15 cellular contexts compared by ENCODE assay signal in genomic region chr11:12695221-12695794, GRCh38. TPM values are rescaled to one million over a fixed set of nuclear protein-coding genes. Genes with fewer than 3 reads are reported as not detected.
DNase-seq lines count a peak whose midpoint lies in the region; ATAC-seq and TF ChIP-seq lines count a peak whose summit lies in the region.
"Had no signal": no experiment of that assay in that cellular context is flagged by ENCODE, and none has a peak within 500 bp of the region (broad histone marks: within the 10 kb centered on the region; RNA-seq: fewer than 3 reads in every experiment).

No MANE protein-coding gene starts in this region.

- H3K4me1 Mint-ChIP-seq in chondrocyte (ENCODE audit: low read depth) = peaks cover 90% of the 10 kb centered on the region
- H3K4me1 Mint-ChIP-seq: activated B cell treated with CpG ODN at 0.5 μM for 24 hours had no signal

- H4K20me1 ChIP-seq in PC-3 (ENCODE audit: low read length) = 0 out of 2 replicates have a peak, but pooled peaks cover 5% of the 10 kb centered on the region

- peak overlapping the region; percentile 99 for H3K27ac ChIP-seq in PC-3 (ENCODE audit: low read length)
- H3K27ac ChIP-seq in muscle layer of colon (ENCODE audit: low read depth, low read length) = peak overlapping the region; percentile 77
- peak overlapping the region; percentile 86 to 91 for H3K27ac ChIP-seq in tibial artery

- H3K27me3 ChIP-seq in PC-3 (ENCODE audit: low read length) (no peaks in the 10 kb centered on the region), muscle layer of colon (ENCODE audit: control insufficient read depth in 1 of 2, insufficient read depth in 2 of 2, low read length in 2 of 2) (no peaks in the 10 kb centered on the region), tibial artery (no peaks in the 10 kb centered on the region)

- no peak for TF ChIP-seq CTCF in PC-3 (conservative IDR thresholded peaks at IDR 0.05; ENCODE audit: low read depth, low read length)
- TF ChIP-seq CTCF in chondrocyte (IDR thresholded peaks at IDR 0.05) = no peak
- TF ChIP-seq CTCF in tibial artery (IDR thresholded peaks at IDR 0.05) = no peak

- H3K79me2 ChIP-seq in PC-3 (ENCODE audit: low read length) = peaks cover 90% of the 10 kb centered on the region

- H2AFZ ChIP-seq in PC-3 (ENCODE audit: low read length) = no peak overlapping the region

- peaks cover 73% of the 10 kb centered on the region for H3K4me1 ChIP-seq in PC-3 (ENCODE audit: insufficient read depth, low read length)
- H3K4me1 ChIP-seq in muscle layer of colon (ENCODE audit: insufficient read depth, low read length) = peaks cover 52% of the 10 kb centered on the region
- peaks cover 11 to 46% (median 41%) of the 10 kb centered on the region in 4 donors for H3K4me1 ChIP-seq in tibial artery

- H3K9me2 ChIP-seq in PC-3 (replicated peaks; ENCODE audit: low read length) = no peaks in the 10 kb centered on the region

- peak overlapping the region; percentile 95 for H3K9ac ChIP-seq in PC-3 (ENCODE audit: low read length)
- H3K9ac ChIP-seq in muscle layer of colon (ENCODE audit: low read length) = no peak overlapping the region

- H3F3A ChIP-seq in PC-3 (ENCODE audit: low read length, unreplicated experiment) = peaks cover 20% of the 10 kb centered on the region

- H3K9me3 ChIP-seq in PC-3 (ENCODE audit: low read length) (no peaks in the 10 kb centered on the region), muscle layer of colon (ENCODE audit: low read length) (no peaks in the 10 kb centered on the region), tibial artery (no peaks in the 10 kb centered on the region)

- peak overlapping the region; percentile 99 for H3K27ac Mint-ChIP-seq in chondrocyte (ENCODE audit: unreplicated experiment)
- H3K27ac Mint-ChIP-seq: activated B cell treated with CpG ODN at 0.5 μM for 24 hours; CD14-positive monocyte; IgD-negative memory B cell; natural killer cell treated with Interleukin-12 subunit alpha and Interleukin-12 subunit beta and Interleukin-15 and Interleukin-18, amount 100 ng/mL, for 72 hours; stimulated activated effector memory CD8-positive, alpha-beta T cell treated with anti-CD3 and anti-CD28 coated beads, Interleukin-12 subunit alpha, Interleukin-12 subunit beta, amount 100 ng/mL, for 72 hours had no signal

- CTCF ChIA-PET in PC-3 (lab: Charles Lee) = no interaction called here

- no TSS peak for BruUV-seq in PC-3 (replicated peaks; lab: Mats Ljungman, UMichigan)

- H3K36me3 Mint-ChIP-seq in chondrocyte (ENCODE audit: low read depth) = no peaks in the 10 kb centered on the region
- H3K36me3 Mint-ChIP-seq: CD14-positive monocyte; IgD-negative memory B cell; natural killer cell treated with Interleukin-12 subunit alpha and Interleukin-12 subunit beta and Interleukin-15 and Interleukin-18, amount 100 ng/mL, for 72 hours; stimulated activated effector memory CD8-positive, alpha-beta T cell treated with anti-CD3 and anti-CD28 coated beads, Interleukin-12 subunit alpha, Interleukin-12 subunit beta, amount 100 ng/mL, for 72 hours had no signal

- peak overlapping the region; percentile 58 for H3K4me3 ChIP-seq in PC-3 (ENCODE audit: low read length)
- no peak overlapping the region for H3K4me3 ChIP-seq in muscle layer of colon (ENCODE audit: low read depth in 1 of 2, low read length in 2 of 2)
- no peak overlapping the region for H3K4me3 ChIP-seq in tibial artery

- ATAC-seq in PC-3 (no peak), esophagus mucosa (no peak)
- ATAC-seq: natural killer cell treated with Interleukin-12 subunit alpha and Interleukin-12 subunit beta and Interleukin-15 and Interleukin-18, amount 100 ng/mL, for 72 hours; stimulated activated effector memory CD8-positive, alpha-beta T cell treated with anti-CD3 and anti-CD28 coated beads, Interleukin-12 subunit alpha, Interleukin-12 subunit beta, amount 100 ng/mL, for 72 hours had no signal

- peak overlapping the region; percentile 85 for H3K4me2 ChIP-seq in PC-3 (ENCODE audit: low read length)

- intact Hi-C loops in PC-3 (cut with micrococcal nuclease) (no loop called here), tibial artery (cut with DNase I; ENCODE audit: low total_unique reads) (loop anchor here (10.0 kb wide), 1 partner anchor 621 kb away; no protein-coding TSS in a partner anchor)

- H3K9me3 Mint-ChIP-seq in chondrocyte (ENCODE audit: low read depth) = no peaks in the 10 kb centered on the region
- H3K9me3 Mint-ChIP-seq: activated B cell treated with CpG ODN at 0.5 μM for 24 hours; natural killer cell treated with Interleukin-12 subunit alpha and Interleukin-12 subunit beta and Interleukin-15 and Interleukin-18, amount 100 ng/mL, for 72 hours; stimulated activated effector memory CD8-positive, alpha-beta T cell treated with anti-CD3 and anti-CD28 coated beads, Interleukin-12 subunit alpha, Interleukin-12 subunit beta, amount 100 ng/mL, for 72 hours had no signal

- H3K27me3 Mint-ChIP-seq in chondrocyte (ENCODE audit: low read depth) = no peaks in the 10 kb centered on the region

- H3K4me3 Mint-ChIP-seq in chondrocyte (ENCODE audit: unreplicated experiment) = no peak overlapping the region
- H3K4me3 Mint-ChIP-seq: activated B cell treated with CpG ODN at 0.5 μM for 24 hours; IgD-negative memory B cell; natural killer cell treated with Interleukin-12 subunit alpha and Interleukin-12 subunit beta and Interleukin-15 and Interleukin-18, amount 100 ng/mL, for 72 hours; stimulated activated effector memory CD8-positive, alpha-beta T cell treated with anti-CD3 and anti-CD28 coated beads, Interleukin-12 subunit alpha, Interleukin-12 subunit beta, amount 100 ng/mL, for 72 hours had no signal

- POLR2A ChIA-PET in PC-3 (lab: Charles Lee; ENCODE audit: unreplicated experiment) = no interaction called here

- DNase-seq in PC-3 (no peak), chondrocyte (ENCODE audit: low spot score) (no peak), tibial artery (no peak), A172 (ENCODE audit: low spot score) (no peak), activated gamma-delta T cell treated with Interleukin-2 at 50 U/mL for 16 hours (no peak)
- DNase-seq: activated B cell treated with CpG ODN at 0.5 μM for 24 hours; activated T-cell treated with anti-CD3 and anti-CD28 coated beads, Interleukin-2, amount 50 U/mL, for 48 hours; erythroblast; NCI-H526 treated with DMSO at 0.1 percent for 48 hours had no signal

- H3K36me3 ChIP-seq in PC-3 (ENCODE audit: low read depth, low read length) (no peaks in the 10 kb centered on the region), muscle layer of colon (ENCODE audit: insufficient read depth, low read length) (no peaks in the 10 kb centered on the region), tibial artery (no peaks in the 10 kb centered on the region)

RNA-seq across cellular contexts. Expression of gene TEAD1, which starts 21.1 kb away (rescaled TPM):
- total RNA-seq in PC-3 (2014; rRNA removed) = 70.2 and 148 TPM in 2 replicates
- total RNA-seq in chondrocyte = 128 to 137 TPM (median 135 TPM) in 3 replicates
- total RNA-seq in esophagus mucosa = 35.3 TPM
- 69.5 and 92.5 TPM in 2 replicates for total RNA-seq in A172 (2014; rRNA removed; shearing (Covaris generic))
